ENCODE assay signal across 8 cellular contexts in genomic region chrX:49041683-49042529, GRCh38. TPM values are rescaled to one million over a fixed set of nuclear protein-coding genes. Genes with fewer than 3 reads are reported as not detected.
A peak's percentile ranks its signal among the peaks of the same experiment; 100 is the strongest.
DNase-seq lines count a peak whose midpoint lies in the region; ATAC-seq and TF ChIP-seq lines count a peak whose summit lies in the region.

No MANE protein-coding gene starts in this region.

- H3K4me3 Mint-ChIP-seq in CD4-positive, alpha-beta T cell, result peak overlapping the region; percentile 96
- H3K4me3 Mint-ChIP-seq in activated naive CD4-positive, alpha-beta T cell treated with anti-CD3 and anti-CD28 coated beads, Interleukin-2, amount 50 U/mL, for 24 hours, result peak overlapping the region; percentile 90

- no peak for DNase-seq in CD4-positive, alpha-beta T cell
- DNase-seq in Jurkat, Clone E6-1 (ENCODE audit: low read depth, low spot score), result no peak
- DNase-seq in right cardiac atrium (no peak), SK-N-DZ (ENCODE audit: low spot score) (no peak)

- H3K27me3 ChIP-seq in CD4-positive, alpha-beta T cell (ENCODE audit: control insufficient read depth, insufficient read depth, low read length), result no peaks in the 10 kb centered on the region
- H3K27me3 ChIP-seq in right cardiac atrium (ENCODE audit: control insufficient read depth, insufficient read depth) (no peaks in the 10 kb centered on the region), skeletal muscle tissue (ENCODE audit: control insufficient read depth in 3 of 3, insufficient read depth in 3 of 3, low read length in 3 of 3) (no peaks in the 10 kb centered on the region)

- H3K27ac Mint-ChIP-seq in CD4-positive, alpha-beta T cell, result peak overlapping the region; percentile 94
- peak overlapping the region; percentile 93 for H3K27ac Mint-ChIP-seq in activated naive CD4-positive, alpha-beta T cell treated with anti-CD3 and anti-CD28 coated beads, Interleukin-2, amount 50 U/mL, for 24 hours

- peaks cover 39% of the 10 kb centered on the region for H3K4me1 Mint-ChIP-seq in CD4-positive, alpha-beta T cell (ENCODE audit: low read depth)
- peaks cover 35% of the 10 kb centered on the region for H3K4me1 Mint-ChIP-seq in activated naive CD4-positive, alpha-beta T cell treated with anti-CD3 and anti-CD28 coated beads, Interleukin-2, amount 50 U/mL, for 24 hours

- H3K4me1 ChIP-seq in right cardiac atrium (ENCODE audit: control insufficient read depth, insufficient read depth, low read length) (peaks cover 4% of the 10 kb centered on the region), skeletal muscle tissue (ENCODE audit: control insufficient read depth in 3 of 3, insufficient read depth in 3 of 3, low read length in 3 of 3) (peaks cover 18 to 29% (median 21%) of the 10 kb centered on the region in 3 donors)

- POLR2A ChIA-PET in CD4-positive, alpha-beta T cell (lab: Charles Lee), result interaction anchor here (1.0 to 3.1 kb wide), 6 partner anchors 38 to 467 kb away, joined by 3 to 30 read pairs (median 12); partner anchors contain the start of genes GRIPAP1, OTUD5, RBM3 and WDR45

- CTCF ChIA-PET in CD4-positive, alpha-beta T cell (lab: Charles Lee), result no interaction called here

- peak overlapping the region; percentile 57 for H3K4me3 ChIP-seq in Jurkat, Clone E6-1 (ENCODE audit: low read length)
- peak overlapping the region; percentile 93 for H3K4me3 ChIP-seq in right cardiac atrium (ENCODE audit: low read length)
- H3K4me3 ChIP-seq in skeletal muscle tissue (ENCODE audit: low read length in 3 of 3), result peak overlapping the region; percentile 73 to 83 (median 76)

- H3K27ac ChIP-seq in CD4-positive, alpha-beta T cell (ENCODE audit: low read depth, low read length), result peak overlapping the region; percentile 84
- H3K27ac ChIP-seq in right cardiac atrium (ENCODE audit: low read length) (peak overlapping the region; percentile 100), skeletal muscle tissue (ENCODE audit: low read depth, low read length) (peak overlapping the region; percentile 98)

- H3K27me3 Mint-ChIP-seq in CD4-positive, alpha-beta T cell, result no peaks in the 10 kb centered on the region
- H3K27me3 Mint-ChIP-seq in activated naive CD4-positive, alpha-beta T cell treated with anti-CD3 and anti-CD28 coated beads, Interleukin-2, amount 50 U/mL, for 24 hours, result no peaks in the 10 kb centered on the region

- H3K36me3 ChIP-seq in skeletal muscle tissue (ENCODE audit: control insufficient read depth in 3 of 3, insufficient read depth in 3 of 3, low read length in 3 of 3), result peaks cover 18 to 20% (median 19%) of the 10 kb centered on the region in 3 donors

- ATAC-seq in CD4-positive, alpha-beta T cell (ENCODE audit: poor library complexity), result no peak
- ATAC-seq in right cardiac atrium (no peak), GM18519 (IDR thresholded peaks at IDR 0.05; ENCODE audit: low FRiP score, unreplicated experiment) (no peak), GM18868 (IDR thresholded peaks at IDR 0.05; ENCODE audit: unreplicated experiment) (no peak)

- H3K9ac ChIP-seq in skeletal muscle tissue (ENCODE audit: low read depth in 1 of 3, low read length in 3 of 3), result peak overlapping the region; percentile 75 to 87 (median 85)

- intact Hi-C loops in CD4-positive, alpha-beta T cell (cut with DNase I, micrococcal nuclease), result loop anchor here (2.0 to 5.0 kb wide), 10 partner anchors 33 to 235 kb away; partner anchors contain the start of genes GRIPAP1 (in 1 of the 2), OTUD5 (in 1 of the 2), PQBP1 (in 1 of the 2) and PRAF2 (in 1 of the 2)
- intact Hi-C loops in right cardiac atrium (cut with DNase I), result no loop called here

- no peaks in the 10 kb centered on the region for H3K9me3 Mint-ChIP-seq in CD4-positive, alpha-beta T cell
- H3K9me3 Mint-ChIP-seq in activated naive CD4-positive, alpha-beta T cell treated with anti-CD3 and anti-CD28 coated beads, Interleukin-2, amount 50 U/mL, for 24 hours, result no peaks in the 10 kb centered on the region

- H3K9me3 ChIP-seq in CD4-positive, alpha-beta T cell (ENCODE audit: control insufficient read depth, low read length), result no peaks in the 10 kb centered on the region
- H3K9me3 ChIP-seq in right cardiac atrium (ENCODE audit: control insufficient read depth, low read length) (no peaks in the 10 kb centered on the region), skeletal muscle tissue (ENCODE audit: control insufficient read depth in 3 of 3, low read length in 3 of 3) (no peaks in the 10 kb centered on the region)

- peaks cover 23% of the 10 kb centered on the region for H3K36me3 Mint-ChIP-seq in CD4-positive, alpha-beta T cell (ENCODE audit: low read depth)
- H3K36me3 Mint-ChIP-seq in activated naive CD4-positive, alpha-beta T cell treated with anti-CD3 and anti-CD28 coated beads, Interleukin-2, amount 50 U/mL, for 24 hours, result peaks cover 2% of the 10 kb centered on the region

- WGBS in right cardiac atrium, result 6% methylated on average over 11 of the region's 11 CpGs

- TF ChIP-seq CTCF in CD4-positive, alpha-beta T cell (IDR thresholded peaks at IDR 0.05), result no peak

RNA-seq across cellular contexts. Expression of gene TFE3, which starts 1.3 kb away (rescaled TPM):
- total RNA-seq in CD4-positive, alpha-beta T cell, result 10 to 100 TPM; 38.6 to 40.9 TPM
- 12.5 TPM for polyA plus RNA-seq in Jurkat, Clone E6-1 (2012; ENCODE audit: insufficient read depth, insufficient read length)
- 10 to 100 TPM; 26.4 to 37.8 (median 28.3) TPM for total RNA-seq in right cardiac atrium
- 21.4 TPM for polyA plus RNA-seq in right cardiac atrium
- 8.4 TPM for total RNA-seq in skeletal muscle tissue
- polyA plus RNA-seq in SK-N-DZ (2014; cell fraction: cytosol; rRNA removed), result 11.0 and 11.4 TPM in 2 replicates
- polyA plus RNA-seq in SK-N-DZ (2014; cell fraction: nucleus; rRNA removed), result 10.4 and 15.4 TPM in 2 replicates

RNA-seq across cellular contexts. Expression of gene CCDC120, which starts 16.9 kb away (rescaled TPM):
- 10 to 100 TPM; 11.5 to 12.2 TPM for total RNA-seq in CD4-positive, alpha-beta T cell
- polyA plus RNA-seq in Jurkat, Clone E6-1 (2012; ENCODE audit: insufficient read depth, insufficient read length), result 5.6 TPM
- 1 to 10 TPM; 1.6 to 2.7 (median 1.9) TPM for total RNA-seq in right cardiac atrium
- 1.2 TPM for polyA plus RNA-seq in right cardiac atrium
- total RNA-seq in skeletal muscle tissue, result 0.52 TPM
- polyA plus RNA-seq in SK-N-DZ (2014; cell fraction: cytosol; rRNA removed), result 2.8 and 3.2 TPM in 2 replicates
- 3.5 and 5.9 TPM in 2 replicates for polyA plus RNA-seq in SK-N-DZ (2014; cell fraction: nucleus; rRNA removed)

RNA-seq across cellular contexts. Expression of gene PRAF2, which starts 31.9 kb away (rescaled TPM):
- total RNA-seq in CD4-positive, alpha-beta T cell, result 10 to 100 TPM; 17.1 to 21.0 TPM
- 51.5 TPM for polyA plus RNA-seq in Jurkat, Clone E6-1 (2012; ENCODE audit: insufficient read depth, insufficient read length)
- 10 to 100 TPM; 14.2 to 20.2 (median 17.6) TPM for total RNA-seq in right cardiac atrium
- polyA plus RNA-seq in right cardiac atrium, result 23.4 TPM
- 4.7 TPM for total RNA-seq in skeletal muscle tissue
- 13.0 and 16.2 TPM in 2 replicates for polyA plus RNA-seq in SK-N-DZ (2014; cell fraction: cytosol; rRNA removed)
- polyA plus RNA-seq in SK-N-DZ (2014; cell fraction: nucleus; rRNA removed), result 7.0 and 20.0 TPM in 2 replicates

RNA-seq across cellular contexts. Expression of gene WDR45, which starts 37.8 kb away (rescaled TPM):
- total RNA-seq in CD4-positive, alpha-beta T cell, result 10 to 100 TPM; 74.8 to 78.7 TPM
- polyA plus RNA-seq in Jurkat, Clone E6-1 (2012; ENCODE audit: insufficient read depth, insufficient read length), result 23.5 TPM
- total RNA-seq in right cardiac atrium (10 to 100 TPM; 70.0 to 81.1 (median 79.8) TPM), skeletal muscle tissue (26.6 TPM)
- polyA plus RNA-seq in right cardiac atrium, result 82.5 TPM
- polyA plus RNA-seq in SK-N-DZ (2014; cell fraction: cytosol; rRNA removed), result 59.7 and 61.3 TPM in 2 replicates
- polyA plus RNA-seq in SK-N-DZ (2014; cell fraction: nucleus; rRNA removed), result 164 and 166 TPM in 2 replicates

RNA-seq across cellular contexts. Expression of gene GRIPAP1, which starts 39.8 kb away (rescaled TPM):
- total RNA-seq in CD4-positive, alpha-beta T cell, result 100 to 1,000 TPM; 100 to 101 TPM
- polyA plus RNA-seq in Jurkat, Clone E6-1 (2012; ENCODE audit: insufficient read depth, insufficient read length), result 43.4 TPM
- 10 to 100 TPM; 24.0 to 34.1 (median 27.8) TPM for total RNA-seq in right cardiac atrium
- polyA plus RNA-seq in right cardiac atrium, result 20.6 TPM
- total RNA-seq in skeletal muscle tissue, result 10.4 TPM
- polyA plus RNA-seq in SK-N-DZ (2014; cell fraction: cytosol; rRNA removed), result 22.4 and 22.9 TPM in 2 replicates
- polyA plus RNA-seq in SK-N-DZ (2014; cell fraction: nucleus; rRNA removed), result 87.0 and 116 TPM in 2 replicates

Comparison
In these comparisons a context has a peak if more than half of its experiments do, and no peak if none do; other contexts are left out.
1. intact Hi-C loops: an anchor here in CD4-positive, alpha-beta T cell (2.0 to 5.0 kb wide); none called in right cardiac atrium.